17 cellular contexts compared by ENCODE assay signal in genomic region chr20:48845000-48845399, GRCh38. TPM values are rescaled to one million over a fixed set of nuclear protein-coding genes. Genes with fewer than 3 reads are reported as not detected.
DNase-seq lines count a peak whose midpoint lies in the region; ATAC-seq, FAIRE-seq and TF ChIP-seq lines count a peak whose summit lies in the region.
"Had no signal": no experiment of that assay in that cellular context is flagged by ENCODE, and none has a peak within 500 bp of the region (broad histone marks: within the 10 kb centered on the region; RNA-seq: fewer than 3 reads in every experiment).

No MANE protein-coding gene starts in this region.

- peak overlapping the region; percentile 26 to 82; a peak in 4 of 6 replicates for H3K27ac ChIP-seq in A549
- H3K27ac ChIP-seq: lower lobe of right lung, neural progenitor cell had no signal

- no peak overlapping the region for H3K4me3 ChIP-seq in A549
- no peak overlapping the region for H3K4me3 ChIP-seq in cardiac fibroblast (replicated peaks in 1 of 2; ENCODE audit: low read depth in 2 of 2, low read length in 2 of 2)
- H3K4me3 ChIP-seq: lower lobe of right lung, neural progenitor cell had no signal

- H3K4me2 ChIP-seq in A549: peak overlapping the region; percentile 10; the same call in 2 of the 3 replicates
- H3K4me2 ChIP-seq: neural progenitor cell had no signal

- FAIRE-seq in A549 (lab: Jason Lieb, UNC): no peak
- FAIRE-seq: GM12892, GM19239 had no signal

- WGBS in A549 (ENCODE audit: missing lambda C conversion rate): 49% methylated on average over 4 of the region's 4 CpGs

- in situ Hi-C loops in Caki2 (cut with HindIII; ENCODE audit: low pct_unique_long_range_greater_than_20kb, low sequenced_read_pairs): no loop called here

- CTCF ChIA-PET in A549 (lab: Yijun Ruan, JAX): interaction anchor here (0.8 to 2.6 kb wide), 5 partner anchors 17 to 188 kb away, joined by 3 to 13 read pairs (median 8); partner anchors contain the start of gene PREX1

- TF ChIP-seq RAD21 in A549 (conservative IDR thresholded peaks at IDR 0.05 in 1 of 2, IDR thresholded peaks at IDR 0.05 in 1 of 2): no peak

- H3K4me1 ChIP-seq in A549: peaks cover 53% of the 10 kb centered on the region
- H3K4me1 ChIP-seq: lower lobe of right lung had no signal

- no peaks in the 10 kb centered on the region for H3K9me3 ChIP-seq in A549
- H3K9me3 ChIP-seq: lower lobe of right lung had no signal

- no peak for TF ChIP-seq CTCF in A549 (IDR thresholded peaks at IDR 0.05)
- no peak for TF ChIP-seq CTCF in cardiac fibroblast (IDR thresholded peaks at IDR 0.05; ENCODE audit: low read depth, low read length)

- ATAC-seq in A549: no peak
- ATAC-seq: esophagus mucosa, lower lobe of right lung had no signal

- DNase-seq in A549 (ENCODE audit: low read depth in 1 of 2, low spot score in 1 of 2): no peak
- peak; percentile 43 for DNase-seq in Caki2 (ENCODE audit: low read depth)
- peak; percentile 80 for DNase-seq in MV-4-11 (lab: John Stamatoyannopoulos, UW)
- DNase-seq in cardiac fibroblast (ENCODE audit: low read depth in 2 of 2): peak; percentile 46 to 71
- no peak for DNase-seq in NCI-H1092 (lab: John Stamatoyannopoulos, UW)
- no peak for DNase-seq in stimulated activated CD4-positive, alpha-beta T cell treated with anti-CD3 and anti-CD28 coated beads, Interleukin-4, amount 100 ng/mL, for 1 hour
- no peak for DNase-seq in NK-92 (lab: John Stamatoyannopoulos, UW; ENCODE audit: unreplicated experiment)
- DNase-seq in DMS79 treated with DMSO at 0.1 percent for 48 hours (lab: John Stamatoyannopoulos, UW): no peak
- DNase-seq: activated CD4-positive, alpha-beta T cell treated with anti-CD3 and anti-CD28 coated beads for 1 hour; DMS79; effector CD8-positive, alpha-beta T cell; lower lobe of right lung; NCI-H510A treated with DMSO at 0.1 percent for 48 hours had no signal

- no peak for TF ChIP-seq POLR2A in A549 (IDR thresholded peaks at IDR 0.05; ENCODE audit: low read length)

- TF ChIP-seq EP300 in A549 (IDR thresholded peaks at IDR 0.05): no peak

- POLR2A ChIA-PET in A549 (lab: Yijun Ruan, JAX): interaction anchor here (2.3 kb wide), 1 partner anchor 18 kb away, joined by 17 read pairs; the partner anchor contains the start of gene PREX1

TF ChIP-seq in A549, 52 proteins besides CTCF, POLR2A, EP300 and RAD21:
- no peak for TF ChIP-seq KDM5A (IDR thresholded peaks at IDR 0.05)
- TF ChIP-seq GATA3 (IDR thresholded peaks at IDR 0.05; ENCODE audit: borderline replicate concordance): no peak
- no peak for TF ChIP-seq RCOR1 (IDR thresholded peaks at IDR 0.05; ENCODE audit: low read depth, low read length)
- TF ChIP-seq JUN (IDR thresholded peaks at IDR 0.05): no peak
- TF ChIP-seq CEBPB (IDR thresholded peaks at IDR 0.05): peak in 1 of 2 experiments; percentile 60; a peak in 1 of 4 replicates
- TF ChIP-seq FOXS1 (CRISPR knock-in tag; IDR thresholded peaks at IDR 0.05): no peak
- no peak for TF ChIP-seq HMGXB4 (CRISPR knock-in tag; IDR thresholded peaks at IDR 0.05; ENCODE audit: borderline replicate concordance)
- no peak for TF ChIP-seq FOSB (CRISPR knock-in tag; IDR thresholded peaks at IDR 0.05)
- TF ChIP-seq, protein P1, sequence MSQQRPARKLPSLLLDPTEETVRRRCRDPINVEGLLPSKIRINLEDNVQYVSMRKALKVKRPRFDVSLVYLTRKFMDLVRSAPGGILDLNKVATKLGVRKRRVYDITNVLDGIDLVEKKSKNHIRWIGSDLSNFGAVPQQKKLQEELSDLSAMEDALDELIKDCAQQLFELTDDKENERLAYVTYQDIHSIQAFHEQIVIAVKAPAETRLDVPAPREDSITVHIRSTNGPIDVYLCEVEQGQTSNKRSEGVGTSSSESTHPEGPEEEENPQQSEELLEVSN (IDR thresholded peaks at IDR 0.05; ENCODE audit: borderline replicate concordance, low read depth): no peak
- TF ChIP-seq NFE2L2 (conservative IDR thresholded peaks at IDR 0.05; ENCODE audit: low read length): no peak
- TF ChIP-seq CHD2 (IDR thresholded peaks at IDR 0.05; ENCODE audit: low read length, partially characterized antibody): no peak
- no peak for TF ChIP-seq MAZ (IDR thresholded peaks at IDR 0.05; ENCODE audit: borderline replicate concordance, low read depth, low read length)
- TF ChIP-seq HOXB13 (CRISPR knock-in tag; IDR thresholded peaks at IDR 0.05; ENCODE audit: low read depth): no peak
- TF ChIP-seq JUNB (IDR thresholded peaks at IDR 0.05): no peak
- TF ChIP-seq ATOH8 (CRISPR knock-in tag; IDR thresholded peaks at IDR 0.05; ENCODE audit: low read depth): no peak
- TF ChIP-seq, protein P2, sequence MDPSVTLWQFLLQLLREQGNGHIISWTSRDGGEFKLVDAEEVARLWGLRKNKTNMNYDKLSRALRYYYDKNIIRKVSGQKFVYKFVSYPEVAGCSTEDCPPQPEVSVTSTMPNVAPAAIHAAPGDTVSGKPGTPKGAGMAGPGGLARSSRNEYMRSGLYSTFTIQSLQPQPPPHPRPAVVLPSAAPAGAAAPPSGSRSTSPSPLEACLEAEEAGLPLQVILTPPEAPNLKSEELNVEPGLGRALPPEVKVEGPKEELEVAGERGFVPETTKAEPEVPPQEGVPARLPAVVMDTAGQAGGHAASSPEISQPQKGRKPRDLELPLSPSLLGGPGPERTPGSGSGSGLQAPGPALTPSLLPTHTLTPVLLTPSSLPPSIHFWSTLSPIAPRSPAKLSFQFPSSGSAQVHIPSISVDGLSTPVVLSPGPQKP (IDR thresholded peaks at IDR 0.05; ENCODE audit: low read depth, low read length): no peak
- no peak for TF ChIP-seq FOSL2 (IDR thresholded peaks at IDR 0.05)
- peak; percentile 27; the same call in 1 of the 2 replicates for TF ChIP-seq FOSL2 (CRISPR knock-in tag; IDR thresholded peaks at IDR 0.05)

RNA-seq across cellular contexts. Expression of gene PREX1, which starts 17.2 kb away (rescaled TPM):
- 3.6 and 4.3 TPM in 2 replicates for polyA plus RNA-seq in A549 (2011; rRNA removed)
- 9.7 and 13.2 TPM in 2 replicates for polyA plus RNA-seq in A549 (2012; cell fraction: cytosol; rRNA removed)
- 19.4 and 21.9 TPM in 2 replicates for polyA plus RNA-seq in A549 (2012; cell fraction: nucleus; rRNA removed)
- 4.2 to 5.2 TPM (median 5.0 TPM) in 3 replicates for polyA plus RNA-seq in A549 (2017; fragmentation: RNase III; extraction: RNeasy Plus Mini Kit Qiagen cat#74134 plus additional on column Dnase treatment)
- 5.0 and 5.5 TPM in 2 replicates for polyA minus RNA-seq in A549 (2011; rRNA and poly(A)+ RNA removed)
- total RNA-seq in Caki2 (2014; rRNA removed; shearing (Covaris generic); ENCODE audit: low replicate concordance): 39.4 and 41.4 TPM in 2 replicates

Comparison
In these comparisons a context has a peak if more than half of its experiments do, and no peak if none do; other contexts are left out.
1. DNase-seq: peak in Caki2 (single experiment), MV-4-11 (single experiment) and cardiac fibroblast (2 of 2); none in A549 (0 of 2), NCI-H1092 (single experiment), stimulated activated CD4-positive, alpha-beta T cell treated with anti-CD3 and anti-CD28 coated beads, Interleukin-4, amount 100 ng/mL, for 1 hour (single experiment), NK-92 (single experiment) and DMS79 treated with DMSO at 0.1 percent for 48 hours (single experiment).